In genomic region chr11:48361289-48361688, GRCh38 we compare ENCODE assay signal across 3 cellular contexts. TPM values are rescaled to one million over a fixed set of nuclear protein-coding genes. Genes with fewer than 3 reads are reported as not detected.
"Had no signal": no experiment of that assay in that cellular context is flagged by ENCODE, and none has a peak within 500 bp of the region (broad histone marks: within the 10 kb centered on the region; RNA-seq: fewer than 3 reads in every experiment).

No MANE protein-coding gene starts in this region.

RNA-seq across cellular contexts. Expression of gene OR4C5, which starts 5.0 kb away (rescaled TPM):
- polyA plus RNA-seq: stomach, thymus, urinary bladder had no signal

RNA-seq across cellular contexts. Expression of gene OR4C3, which starts 36.6 kb away (rescaled TPM):
- polyA plus RNA-seq: stomach, thymus, urinary bladder had no signal

RNA-seq across cellular contexts. Expression of gene OR4S1, which starts 55.3 kb away (rescaled TPM):
- polyA plus RNA-seq: stomach, thymus, urinary bladder had no signal
